8 cellular contexts compared by ENCODE assay signal in the genomic region with DNA sequence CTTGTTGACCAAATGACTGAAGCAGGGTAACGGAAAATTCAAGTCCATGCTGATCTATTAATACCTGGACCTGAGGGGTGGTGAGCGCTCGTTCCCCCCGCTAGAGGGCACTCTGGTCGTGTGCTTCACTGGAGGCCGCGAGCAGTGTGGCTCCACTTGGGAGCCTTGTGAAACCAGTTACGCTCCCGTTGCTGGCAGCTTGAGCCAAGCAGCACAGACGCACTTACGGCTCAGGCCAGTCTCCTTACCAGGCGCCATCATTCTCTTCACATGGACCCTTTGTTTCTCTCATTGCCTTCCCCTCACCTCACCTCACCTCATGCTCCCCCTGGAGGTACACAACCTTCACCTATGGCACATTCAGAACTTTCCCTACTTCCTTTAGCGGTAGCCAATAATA.
DNase-seq lines count a peak whose midpoint lies in the region; ATAC-seq, FAIRE-seq and TF ChIP-seq lines count a peak whose summit lies in the region.

No MANE protein-coding gene starts in this region.

- H3K27ac ChIP-seq in VCaP = no peak overlapping the region

- DNase-seq in GM18507 (ENCODE audit: extremely low spot score, insufficient read length, low read depth) = peak; percentile 46
- peak; percentile 87 for DNase-seq in NCI-H2171 treated with DMSO at 0.1 percent for 48 hours (lab: John Stamatoyannopoulos, UW)
- peak; percentile 46 to 91 for DNase-seq in T47D (ENCODE audit: low read depth in 1 of 2, low spot score in 1 of 2)
- DNase-seq in inferior parietal cortex (ENCODE audit: extremely low spot score) = peak; percentile 88
- DNase-seq in stimulated activated CD4-positive, alpha-beta T cell treated with anti-CD3 and anti-CD28 coated beads, Interleukin-15, amount 100 ng/mL, for 24 hours = peak; percentile 75

- FAIRE-seq in A204.1 (lab: Jason Lieb, UNC) (peak; percentile 78), GM18507 (lab: Jason Lieb, UNC) (peak; percentile 81)

- TF ChIP-seq CTCF in VCaP (conservative IDR thresholded peaks at IDR 0.05) = peak; percentile 93

- ATAC-seq in HG03097 (IDR thresholded peaks at IDR 0.05; ENCODE audit: low FRiP score, unreplicated experiment) = peak; percentile 83

- in situ Hi-C loops in T47D (cut with HindIII; ENCODE audit: low pct_unique_long_range_greater_than_20kb, low sequenced_read_pairs) = no loop called here
